ENCODE assay signal across 17 cellular contexts in genomic region chr21:25412090-25412489, GRCh38.
A peak's percentile ranks its signal among the peaks of the same experiment; 100 is the strongest.
DNase-seq lines count a peak whose midpoint lies in the region; ATAC-seq, FAIRE-seq and TF ChIP-seq lines count a peak whose summit lies in the region.
"Had no signal": no experiment of that assay in that cellular context is flagged by ENCODE, and none has a peak within 500 bp of the region (broad histone marks: within the 10 kb centered on the region; RNA-seq: fewer than 3 reads in every experiment).

No MANE protein-coding gene starts in this region.

- no peak for TF ChIP-seq CTCF in MCF 10A (IDR thresholded peaks at IDR 0.05; ENCODE audit: unreplicated experiment)
- no peak for TF ChIP-seq CTCF in mammary epithelial cell (conservative IDR thresholded peaks at IDR 0.05 in 1 of 2, IDR thresholded peaks at IDR 0.05 in 1 of 2; ENCODE audit: extremely low read depth in 1 of 2, insufficient read depth in 1 of 2, low read depth in 1 of 2, low read length in 2 of 2)
- no peak for TF ChIP-seq CTCF in IMR-90 (conservative IDR thresholded peaks at IDR 0.05; ENCODE audit: low read depth, low read length)
- TF ChIP-seq CTCF in bronchial epithelial cell (IDR thresholded peaks at IDR 0.05; ENCODE audit: insufficient read depth, low read length, severe bottlenecking), result no peak
- no peak for TF ChIP-seq CTCF in progenitor cell of endocrine pancreas (IDR thresholded peaks at IDR 0.05; ENCODE audit: unreplicated experiment)

- H3K4me3 ChIP-seq in mammary epithelial cell (replicated peaks in 1 of 3; ENCODE audit: insufficient read depth in 1 of 3, low read depth in 2 of 3, low read length in 3 of 3), result no peak overlapping the region
- no peak overlapping the region for H3K4me3 ChIP-seq in IMR-90 (ENCODE audit: insufficient read depth, low read depth, low read length)
- H3K4me3 ChIP-seq in bronchial epithelial cell (ENCODE audit: low read depth, low read length), result no peak overlapping the region
- H3K4me3 ChIP-seq: SJCRH30 had no signal

- no peak overlapping the region for H2BK15ac ChIP-seq in IMR-90 (ENCODE audit: low read depth, low read length)

- POLR2A ChIA-PET in MCF 10A (lab: Yijun Ruan, JAX) (no interaction called here), IMR-90 (lab: Charles Lee; ENCODE audit: unreplicated experiment) (no interaction called here)

- H3K79me2 ChIP-seq in mammary epithelial cell (ENCODE audit: insufficient read depth, low read length), result no peaks in the 10 kb centered on the region

- H3K14ac ChIP-seq in IMR-90 (replicated peaks; ENCODE audit: low read depth, low read length), result no peak overlapping the region

- H3K4me2 ChIP-seq in mammary epithelial cell (ENCODE audit: insufficient read depth, low read depth, low read length) (no peak overlapping the region), IMR-90 (ENCODE audit: low read depth, low read length) (no peak overlapping the region)

- H3K27ac ChIP-seq in mammary epithelial cell (ENCODE audit: insufficient read depth, low read depth, low read length), result no peak overlapping the region
- no peak overlapping the region for H3K27ac ChIP-seq in IMR-90 (ENCODE audit: insufficient read depth, low read length)
- H3K27ac ChIP-seq: SJCRH30 had no signal

- no peak overlapping the region for H3K18ac ChIP-seq in IMR-90 (ENCODE audit: low read depth, low read length)

- TF ChIP-seq RAD21 in IMR-90 (IDR thresholded peaks at IDR 0.05; ENCODE audit: low read length), result no peak

- H4K8ac ChIP-seq in IMR-90 (ENCODE audit: low read depth in 2 of 2, low read length in 2 of 2), result no peak overlapping the region

- no peak overlapping the region for H3K56ac ChIP-seq in IMR-90 (ENCODE audit: extremely low read depth, insufficient read depth, low read length)

- H3K27me3 ChIP-seq in mammary epithelial cell (ENCODE audit: insufficient read depth, low read length), result no peaks in the 10 kb centered on the region
- no peaks in the 10 kb centered on the region for H3K27me3 ChIP-seq in IMR-90 (ENCODE audit: control insufficient read depth, insufficient read depth, low read length)
- no peaks in the 10 kb centered on the region for H3K27me3 ChIP-seq in bronchial epithelial cell (ENCODE audit: control insufficient read depth, insufficient read depth, low read length)
- H3K27me3 ChIP-seq: SJCRH30 had no signal

- TF ChIP-seq POLR2A in IMR-90 (IDR thresholded peaks at IDR 0.05; ENCODE audit: low read depth, low read length), result no peak

- H3K4ac ChIP-seq in IMR-90 (ENCODE audit: low read depth, low read length), result no peak overlapping the region

- H2AFZ ChIP-seq in mammary epithelial cell (ENCODE audit: low read depth, low read length) (no peak overlapping the region), IMR-90 (replicated peaks; ENCODE audit: low read length, poor library complexity) (no peak overlapping the region)

- no peak overlapping the region for H2BK5ac ChIP-seq in IMR-90 (ENCODE audit: low read depth, low read length, poor library complexity, severe bottlenecking)

- H2AK5ac ChIP-seq in IMR-90 (ENCODE audit: low read depth, low read length), result no peak overlapping the region

- no peak overlapping the region for H2BK20ac ChIP-seq in IMR-90 (ENCODE audit: low read depth, low read length)

- CTCF ChIA-PET in MCF 10A (lab: Yijun Ruan, JAX) (interaction anchor here (0.6 kb wide), 1 partner anchor 29 kb away, joined by 4 read pairs; no protein-coding TSS in a partner anchor), mammary epithelial cell (lab: Charles Lee; ENCODE audit: low non-redundant PET) (no interaction called here), IMR-90 (lab: Yijun Ruan, JAX) (no interaction called here)

- no peaks in the 10 kb centered on the region for H3K36me3 ChIP-seq in mammary epithelial cell (ENCODE audit: insufficient read depth, low read length)
- no peaks in the 10 kb centered on the region for H3K36me3 ChIP-seq in IMR-90 (ENCODE audit: control insufficient read depth, insufficient read depth, low read length)
- no peaks in the 10 kb centered on the region for H3K36me3 ChIP-seq in bronchial epithelial cell (ENCODE audit: control insufficient read depth, insufficient read depth, low read length)
- H3K36me3 ChIP-seq: SJCRH30 had no signal

- intact Hi-C loops in MCF 10A (cut with micrococcal nuclease) (no loop called here), mammary epithelial cell (cut with micrococcal nuclease) (no loop called here), IMR-90 (cut with micrococcal nuclease) (no loop called here), posterior vena cava (cut with DNase I) (no loop called here)

- no peaks in the 10 kb centered on the region for H3K4me1 ChIP-seq in mammary epithelial cell (ENCODE audit: insufficient read depth, low read length)
- no peaks in the 10 kb centered on the region for H3K4me1 ChIP-seq in IMR-90 (ENCODE audit: control insufficient read depth, insufficient read depth, low read length)
- H3K4me1 ChIP-seq: SJCRH30 had no signal

- peaks cover 8% of the 10 kb centered on the region for H3K9me3 ChIP-seq in mammary epithelial cell (replicated peaks; ENCODE audit: insufficient read depth, low read length)
- no peaks in the 10 kb centered on the region; the same call in none of the 2 replicates for H3K9me3 ChIP-seq in IMR-90 (ENCODE audit: control insufficient read depth, insufficient read depth, low read length)
- H3K9me3 ChIP-seq: SJCRH30 had no signal

- no peak overlapping the region for H3K4me3 Mint-ChIP-seq in MCF 10A (ENCODE audit: unreplicated experiment)
- no peak overlapping the region for H3K4me3 Mint-ChIP-seq in progenitor cell of endocrine pancreas (ENCODE audit: low read depth)

- H3K23ac ChIP-seq in IMR-90 (ENCODE audit: low read depth, low read length), result no peak overlapping the region

- H3K9ac ChIP-seq in mammary epithelial cell (ENCODE audit: insufficient read depth, low read length) (no peak overlapping the region), IMR-90 (ENCODE audit: low read depth, low read length) (no peak overlapping the region)

- H4K5ac ChIP-seq in IMR-90 (ENCODE audit: low read depth, low read length), result no peak overlapping the region

- no peaks in the 10 kb centered on the region for H3K9me3 Mint-ChIP-seq in MCF 10A (ENCODE audit: unreplicated experiment)
- H3K9me3 Mint-ChIP-seq in progenitor cell of endocrine pancreas (ENCODE audit: low read depth), result no peaks in the 10 kb centered on the region

- no peaks in the 10 kb centered on the region for H3K9me1 ChIP-seq in IMR-90 (ENCODE audit: insufficient read depth, low read length)

- peak; percentile 91 for FAIRE-seq in bronchial epithelial cell (lab: Jason Lieb, UNC)

- H3K27ac Mint-ChIP-seq in MCF 10A (ENCODE audit: low read depth, unreplicated experiment) (no peak overlapping the region), progenitor cell of endocrine pancreas (no peak overlapping the region)

- H3K27me3 Mint-ChIP-seq in MCF 10A (ENCODE audit: insufficient read depth, unreplicated experiment) (no peaks in the 10 kb centered on the region), progenitor cell of endocrine pancreas (no peaks in the 10 kb centered on the region)

- no peak overlapping the region for H4K91ac ChIP-seq in IMR-90 (ENCODE audit: insufficient read depth, low read depth, low read length)

- dilution Hi-C loops in mammary epithelial cell (cut with HindIII; ENCODE audit: low sequenced_read_pairs) (no loop called here), IMR-90 (cut with HindIII; ENCODE audit: low sequenced_read_pairs, unreplicated experiment) (no loop called here)

- DNase-seq in MCF 10A (ENCODE audit: unreplicated experiment), result peak; percentile 5
- no peak for DNase-seq in mammary epithelial cell
- DNase-seq in IMR-90, result peak; percentile 15
- no peak for DNase-seq in bronchial epithelial cell (ENCODE audit: low read depth)
- no peak for DNase-seq in progenitor cell of endocrine pancreas (ENCODE audit: low spot score, unreplicated experiment)
- no peak for DNase-seq in posterior vena cava (ENCODE audit: low spot score)
- no peak for DNase-seq in activated naive CD4-positive, alpha-beta T cell (lab: John Stamatoyannopoulos, UW)
- DNase-seq: 8988T, C1 segment of cervical spinal cord, Karpas-422, NCI-H1105 treated with DMSO at 0.1 percent for 48 hours, NCI-H187, NCI-H345, NCI-H526 treated with DMSO at 0.1 percent for 48 hours, SJCRH30 had no signal

- in situ Hi-C loops in mammary epithelial cell (cut with MboI; ENCODE audit: low sequenced_read_pairs in 2 of 2), result no loop called here
- in situ Hi-C loops in IMR-90 (cut with MboI; ENCODE audit: low sequenced_read_pairs), result no loop called here

- H3K79me1 ChIP-seq in IMR-90 (ENCODE audit: low read depth in 1 of 2, low read length in 2 of 2), result no peaks in the 10 kb centered on the region

- H2AK9ac ChIP-seq in IMR-90 (replicated peaks; ENCODE audit: low read depth, low read length, poor library complexity), result no peak overlapping the region

- no peaks in the 10 kb centered on the region for H3K36me3 Mint-ChIP-seq in MCF 10A (ENCODE audit: insufficient read depth, unreplicated experiment)
- H3K36me3 Mint-ChIP-seq in progenitor cell of endocrine pancreas (ENCODE audit: insufficient read depth), result no peaks in the 10 kb centered on the region

- H4K20me1 ChIP-seq in mammary epithelial cell (ENCODE audit: insufficient read depth, low read length), result no peaks in the 10 kb centered on the region
- no peaks in the 10 kb centered on the region for H4K20me1 ChIP-seq in IMR-90 (ENCODE audit: insufficient read depth, low read length)

- peaks cover 7% of the 10 kb centered on the region for H3K4me1 Mint-ChIP-seq in MCF 10A (ENCODE audit: insufficient read depth, unreplicated experiment)
- no peaks in the 10 kb centered on the region for H3K4me1 Mint-ChIP-seq in progenitor cell of endocrine pancreas (ENCODE audit: low read depth)

- ATAC-seq in IMR-90 (ENCODE audit: low read depth), result no peak; the same call in 1 of the 2 replicates
- no peak for ATAC-seq in HG03280 (IDR thresholded peaks at IDR 0.05; ENCODE audit: unreplicated experiment)
- ATAC-seq: HCT116 had no signal

- BruUV-seq in MCF 10A (replicated peaks; lab: Mats Ljungman, UMichigan) (no TSS peak), mammary epithelial cell (replicated peaks; lab: Mats Ljungman, UMichigan) (no TSS peak), IMR-90 (replicated peaks; lab: Mats Ljungman, UMichigan) (no TSS peak)

- no peak overlapping the region for H2BK120ac ChIP-seq in IMR-90 (ENCODE audit: low read depth, low read length)

TF ChIP-seq in IMR-90, 13 proteins besides CTCF, POLR2A, EP300 and RAD21:
- no peak for TF ChIP-seq FOS (IDR thresholded peaks at IDR 0.05; ENCODE audit: low read depth, low read length)
TF ChIP-seq in IMR-90: peak in this region for 0.

Comparison
In these comparisons a context has a peak if more than half of its experiments do, and no peak if none do; other contexts are left out.
1. DNase-seq: peak in MCF 10A (single experiment) and IMR-90 (single experiment); none in mammary epithelial cell (single experiment), bronchial epithelial cell (single experiment), progenitor cell of endocrine pancreas (single experiment), posterior vena cava (single experiment) and activated naive CD4-positive, alpha-beta T cell (0 of 4).